ENCODE assay signal across 16 cellular contexts in genomic region chr3:141055136-141055535, GRCh38. TPM values are rescaled to one million over a fixed set of nuclear protein-coding genes. Genes with fewer than 3 reads are reported as not detected.
A peak's percentile ranks its signal among the peaks of the same experiment; 100 is the strongest.
DNase-seq lines count a peak whose midpoint lies in the region; ATAC-seq and TF ChIP-seq lines count a peak whose summit lies in the region.
"Had no signal": no experiment of that assay in that cellular context is flagged by ENCODE, and none has a peak within 500 bp of the region (broad histone marks: within the 10 kb centered on the region; RNA-seq: fewer than 3 reads in every experiment).

No MANE protein-coding gene starts in this region.

- peaks cover 34% of the 10 kb centered on the region for H3K79me2 ChIP-seq in parathyroid adenoma

- no peaks in the 10 kb centered on the region for H3K36me3 ChIP-seq in cardiac muscle cell
- H3K36me3 ChIP-seq in heart right ventricle, result no peaks in the 10 kb centered on the region
- H3K36me3 ChIP-seq in parathyroid adenoma (ENCODE audit: control insufficient read depth, insufficient read depth, low read length), result no peaks in the 10 kb centered on the region
- no peaks in the 10 kb centered on the region for H3K36me3 ChIP-seq in Caco-2 (ENCODE audit: control insufficient read depth, insufficient read depth, low read length)
- H3K36me3 ChIP-seq: BLaER1 had no signal

- TF ChIP-seq CTCF in cardiac muscle cell (IDR thresholded peaks at IDR 0.05; ENCODE audit: low read depth, low read length), result no peak
- TF ChIP-seq CTCF in heart right ventricle (IDR thresholded peaks at IDR 0.05), result no peak
- no peak for TF ChIP-seq CTCF in nephron (IDR thresholded peaks at IDR 0.05; ENCODE audit: unreplicated experiment in 3 of 3)
- TF ChIP-seq CTCF in parathyroid adenoma (IDR thresholded peaks at IDR 0.05), result no peak
- TF ChIP-seq CTCF in Caco-2 (IDR thresholded peaks at IDR 0.05; ENCODE audit: insufficient read depth in 1 of 2, low read depth in 1 of 2, low read length in 1 of 2, severe bottlenecking in 1 of 2, unreplicated experiment in 1 of 2), result no peak

- H3K4me1 Mint-ChIP-seq in nephron (peaks cover 58% of the 10 kb centered on the region), Caco-2 (ENCODE audit: low read depth, unreplicated experiment) (no peaks in the 10 kb centered on the region)
- H3K4me1 Mint-ChIP-seq in natural killer cell treated with Interleukin-12 subunit alpha and Interleukin-12 subunit beta and Interleukin-15 and Interleukin-18, amount 100 ng/mL, for 72 hours (ENCODE audit: low read depth in 2 of 2), result peaks cover 5 to 13% of the 10 kb centered on the region in 2 donors
- H3K4me1 Mint-ChIP-seq in activated naive CD8-positive, alpha-beta T cell treated with anti-CD3 and anti-CD28 coated beads for 36 hours, result peaks cover 12% of the 10 kb centered on the region

- H3K4me2 ChIP-seq in parathyroid adenoma (ENCODE audit: low read length), result no peak overlapping the region
- H3K4me2 ChIP-seq: BLaER1 had no signal

- H3K9ac ChIP-seq in parathyroid adenoma, result no peak overlapping the region
- H3K9ac ChIP-seq: BLaER1, GM23248 had no signal

- CTCF ChIA-PET in Caco-2 (lab: Charles Lee), result no interaction called here

- H3K9me3 Mint-ChIP-seq in nephron (no peaks in the 10 kb centered on the region), Caco-2 (ENCODE audit: unreplicated experiment) (no peaks in the 10 kb centered on the region)
- peaks cover 3% of the 10 kb centered on the region for H3K9me3 Mint-ChIP-seq in natural killer cell treated with Interleukin-12 subunit alpha and Interleukin-12 subunit beta and Interleukin-15 and Interleukin-18, amount 100 ng/mL, for 72 hours
- H3K9me3 Mint-ChIP-seq in activated naive CD8-positive, alpha-beta T cell treated with anti-CD3 and anti-CD28 coated beads for 36 hours, result no peaks in the 10 kb centered on the region

- H3K27me3 ChIP-seq in cardiac muscle cell, result no peaks in the 10 kb centered on the region
- peaks cover 0 to 46% (median 23%) of the 10 kb centered on the region in 7 donors for H3K27me3 ChIP-seq in heart right ventricle
- H3K27me3 ChIP-seq in parathyroid adenoma (ENCODE audit: control insufficient read depth, insufficient read depth, low read length), result no peaks in the 10 kb centered on the region
- no peaks in the 10 kb centered on the region for H3K27me3 ChIP-seq in Caco-2 (replicated peaks; ENCODE audit: control insufficient read depth, insufficient read depth, low read length)

- intact Hi-C loops in heart right ventricle (cut with DNase I) (loop anchor here in 1 of 10 donors (5.0 kb wide), 1 partner anchor 47 kb away; no protein-coding TSS in a partner anchor), Caco-2 (cut with micrococcal nuclease; ENCODE audit: unreplicated experiment) (no loop called here)

- no TSS peak for BruUV-seq in Caco-2 (replicated peaks; lab: Mats Ljungman, UMichigan)

- H3K4me1 ChIP-seq in cardiac muscle cell (ENCODE audit: low read depth) (peaks cover 44% of the 10 kb centered on the region), heart right ventricle (peaks cover 5 to 43% (median 20%) of the 10 kb centered on the region in 9 donors), parathyroid adenoma (peaks cover 38% of the 10 kb centered on the region), Caco-2 (no peaks in the 10 kb centered on the region)

- ATAC-seq in heart right ventricle, result no peak
- no peak for ATAC-seq in natural killer cell treated with Interleukin-12 subunit alpha and Interleukin-12 subunit beta and Interleukin-15 and Interleukin-18, amount 100 ng/mL, for 72 hours
- ATAC-seq: GM12878, HCT116 had no signal

- peak overlapping the region in 2 of 3 experiments; percentile 11 to 23 for H3K4me3 Mint-ChIP-seq in nephron
- no peak overlapping the region for H3K4me3 Mint-ChIP-seq in natural killer cell treated with Interleukin-12 subunit alpha and Interleukin-12 subunit beta and Interleukin-15 and Interleukin-18, amount 100 ng/mL, for 72 hours
- no peak overlapping the region for H3K4me3 Mint-ChIP-seq in Caco-2 (ENCODE audit: unreplicated experiment)
- no peak overlapping the region for H3K4me3 Mint-ChIP-seq in activated naive CD8-positive, alpha-beta T cell treated with anti-CD3 and anti-CD28 coated beads for 36 hours
- H3K4me3 Mint-ChIP-seq: CD8-positive, alpha-beta memory T cell had no signal

- H3K27ac ChIP-seq in cardiac muscle cell, result peak overlapping the region; percentile 88
- H3K27ac ChIP-seq in heart right ventricle, result no peak overlapping the region
- H3K27ac ChIP-seq in parathyroid adenoma, result peak overlapping the region; percentile 87
- H3K27ac ChIP-seq: 22Rv1, BLaER1, GM23248 had no signal

- POLR2A ChIA-PET in Caco-2 (lab: Charles Lee), result no interaction called here

- DNase-seq in cardiac muscle cell (ENCODE audit: low read depth in 1 of 2, low spot score in 1 of 2), result no peak
- DNase-seq in heart right ventricle, result no peak
- DNase-seq in natural killer cell treated with Interleukin-12 subunit alpha and Interleukin-12 subunit beta and Interleukin-15 and Interleukin-18, amount 100 ng/mL, for 72 hours (ENCODE audit: low spot score), result no peak
- no peak for DNase-seq in Caco-2
- DNase-seq in activated naive CD8-positive, alpha-beta T cell treated with anti-CD3 and anti-CD28 coated beads for 36 hours, result no peak
- DNase-seq in mucosa of gallbladder (ENCODE audit: low spot score), result no peak
- DNase-seq: AML-193; CD8-positive, alpha-beta memory T cell; DMS53; GM23248 had no signal

- H2AFZ ChIP-seq in parathyroid adenoma, result no peak overlapping the region
- H2AFZ ChIP-seq: GM23248 had no signal

- H3K27ac Mint-ChIP-seq in nephron (peak overlapping the region; percentile 30 to 85 (median 74)), Caco-2 (ENCODE audit: unreplicated experiment) (no peak overlapping the region)
- H3K27ac Mint-ChIP-seq in natural killer cell treated with Interleukin-12 subunit alpha and Interleukin-12 subunit beta and Interleukin-15 and Interleukin-18, amount 100 ng/mL, for 72 hours, result no peak overlapping the region
- no peak overlapping the region for H3K27ac Mint-ChIP-seq in activated naive CD8-positive, alpha-beta T cell treated with anti-CD3 and anti-CD28 coated beads for 36 hours

- H3K27me3 Mint-ChIP-seq in nephron (ENCODE audit: low read depth) (peaks cover 11% of the 10 kb centered on the region), Caco-2 (ENCODE audit: insufficient read depth, unreplicated experiment) (peaks cover 7% of the 10 kb centered on the region)
- peaks cover 30 to 43% of the 10 kb centered on the region in 2 donors for H3K27me3 Mint-ChIP-seq in natural killer cell treated with Interleukin-12 subunit alpha and Interleukin-12 subunit beta and Interleukin-15 and Interleukin-18, amount 100 ng/mL, for 72 hours
- peaks cover 42% of the 10 kb centered on the region for H3K27me3 Mint-ChIP-seq in activated naive CD8-positive, alpha-beta T cell treated with anti-CD3 and anti-CD28 coated beads for 36 hours

- 88 to 91% methylated on average over 5 of the region's 5 CpGs for WGBS in heart right ventricle, 2 donors

- H3K4me3 ChIP-seq in cardiac muscle cell (no peak overlapping the region), heart right ventricle (no peak overlapping the region), parathyroid adenoma (ENCODE audit: low read depth, low read length) (no peak overlapping the region), Caco-2 (ENCODE audit: low read depth, low read length) (no peak overlapping the region)
- H3K4me3 ChIP-seq: BLaER1, GM12878, GM23248 had no signal

- H3K36me3 Mint-ChIP-seq in nephron (ENCODE audit: low read depth), result peaks cover 4% of the 10 kb centered on the region
- H3K36me3 Mint-ChIP-seq in natural killer cell treated with Interleukin-12 subunit alpha and Interleukin-12 subunit beta and Interleukin-15 and Interleukin-18, amount 100 ng/mL, for 72 hours, result no peaks in the 10 kb centered on the region
- no peaks in the 10 kb centered on the region for H3K36me3 Mint-ChIP-seq in Caco-2 (ENCODE audit: insufficient read depth, unreplicated experiment)
- H3K36me3 Mint-ChIP-seq in activated naive CD8-positive, alpha-beta T cell treated with anti-CD3 and anti-CD28 coated beads for 36 hours, result no peaks in the 10 kb centered on the region

- H3K9me3 ChIP-seq in cardiac muscle cell (ENCODE audit: low read depth) (no peaks in the 10 kb centered on the region), heart right ventricle (peaks cover 0 to 8% (median 0%) of the 10 kb centered on the region in 11 donors), parathyroid adenoma (ENCODE audit: control insufficient read depth, low read length) (no peaks in the 10 kb centered on the region), Caco-2 (no peaks in the 10 kb centered on the region)
- H3K9me3 ChIP-seq: BLaER1 had no signal

RNA-seq across cellular contexts. Expression of gene SPSB4, which starts 4.0 kb away (rescaled TPM):
- total RNA-seq in cardiac muscle cell (66.4 and 82.2 TPM in 2 replicates), heart right ventricle (1 to 10 TPM; 2.1 to 8.7 (median 4.7) TPM), Caco-2 (2022) (not detected in 2 replicates), mucosa of gallbladder (0.29 TPM)
- polyA plus RNA-seq in cardiac muscle cell (57.0 and 58.3 TPM in 2 replicates), heart right ventricle (1 to 10 TPM; 2.1 to 2.3 TPM)
- total RNA-seq in natural killer cell treated with Interleukin-12 subunit alpha and Interleukin-12 subunit beta and Interleukin-15 and Interleukin-18, amount 100 ng/mL, for 72 hours, result not detected
- total RNA-seq in activated naive CD8-positive, alpha-beta T cell treated with anti-CD3 and anti-CD28 coated beads for 36 hours, result not detected
- total RNA-seq: CD8-positive, alpha-beta memory T cell; GM12878; GM23248 had no signal
- polyA plus RNA-seq: CD8-positive, alpha-beta memory T cell; GM12878; GM23248 had no signal

Comparison
In these comparisons a context has a peak if more than half of its experiments do, and no peak if none do; other contexts are left out.
1. H3K27ac ChIP-seq: peak in cardiac muscle cell (single experiment) and parathyroid adenoma (single experiment); none in heart right ventricle (0 of 10).
2. H3K27ac Mint-ChIP-seq: peak in nephron (3 of 3); none in natural killer cell treated with Interleukin-12 subunit alpha and Interleukin-12 subunit beta and Interleukin-15 and Interleukin-18, amount 100 ng/mL, for 72 hours (0 of 2), Caco-2 (single experiment) and activated naive CD8-positive, alpha-beta T cell treated with anti-CD3 and anti-CD28 coated beads for 36 hours (single experiment).
3. H3K4me3 Mint-ChIP-seq: peak in nephron (2 of 3); none in natural killer cell treated with Interleukin-12 subunit alpha and Interleukin-12 subunit beta and Interleukin-15 and Interleukin-18, amount 100 ng/mL, for 72 hours (single experiment), Caco-2 (single experiment) and activated naive CD8-positive, alpha-beta T cell treated with anti-CD3 and anti-CD28 coated beads for 36 hours (single experiment).